ENCODE assay signal across 24 cellular contexts in genomic region chr7:5492249-5493020, GRCh38. TPM values are rescaled to one million over a fixed set of nuclear protein-coding genes. Genes with fewer than 3 reads are reported as not detected.
DNase-seq lines count a peak whose midpoint lies in the region; ATAC-seq, FAIRE-seq and TF ChIP-seq lines count a peak whose summit lies in the region.
"Had no signal": no experiment of that assay in that cellular context is flagged by ENCODE, and none has a peak within 500 bp of the region (broad histone marks: within the 10 kb centered on the region; RNA-seq: fewer than 3 reads in every experiment).

No MANE protein-coding gene starts in this region.

- DNase-seq in cardiac muscle cell (ENCODE audit: low read depth in 1 of 2, low spot score in 1 of 2) (no peak), left ventricle myocardium superior (no peak), cerebellar cortex (ENCODE audit: low spot score) (peak; percentile 90), left lung (no peak), urothelium cell line (ENCODE audit: low spot score) (no peak), superior temporal gyrus (ENCODE audit: extremely low spot score) (no peak), NCI-H82 (lab: John Stamatoyannopoulos, UW) (no peak)
- DNase-seq in stimulated activated CD4-positive, alpha-beta T cell treated with anti-CD3 and anti-CD28 coated beads, Interleukin-4, amount 100 ng/mL, for 4 hours, result no peak
- DNase-seq: activated CD4-positive, alpha-beta memory T cell treated with anti-CD3 and anti-CD28 coated beads, Interleukin-2, amount 10 ng/mL, durations not matched to agents 7 days and 5 days; activated T-cell treated with anti-CD3 and anti-CD28 coated beads, Interleukin-2, amount 50 U/mL, for 72 hours; brain microvascular endothelial cell; DMS53; effector CD4-positive, alpha-beta T cell; mammary epithelial cell; NCI-H187; NCI-H446 treated with DMSO at 0.1 percent for 48 hours; stimulated activated naive B cell treated with anti-CD40 and anti-IgM and Interleukin-4, amounts not matched to agents 10 μg/mL and 1 μg/mL and 100 μg/mL, for 72 hours; T-cell; trophoblast cell had no signal

- H3K4me1 ChIP-seq in cardiac muscle cell (ENCODE audit: low read depth), result peaks cover 23% of the 10 kb centered on the region
- peaks cover 4 to 37% of the 10 kb centered on the region in 2 donors for H3K4me1 ChIP-seq in left lung

- ATAC-seq in left ventricle myocardium superior, result no peak
- ATAC-seq in left lung, result peak; percentile 15
- ATAC-seq: activated naive CD4-positive, alpha-beta T cell treated with anti-CD3 and anti-CD28 coated beads, Interleukin-2, amount 50 U/mL, for 72 hours; activated T-cell treated with anti-CD3 and anti-CD28 coated beads, Interleukin-2, amount 50 U/mL, for 72 hours; HepG2; stimulated activated naive B cell treated with anti-CD40 and anti-IgM and Interleukin-4, amounts not matched to agents 10 μg/mL and 1 μg/mL and 100 μg/mL, for 72 hours; T-cell had no signal

- intact Hi-C loops in left ventricle myocardium superior (cut with micrococcal nuclease) (loop anchor here (10.0 kb wide), 1 partner anchor 212 kb away; no protein-coding TSS in a partner anchor), left lung (cut with DNase I) (loop anchor here in 1 of 2 donors (10.0 kb wide), 1 partner anchor 182 kb away; no protein-coding TSS in a partner anchor)

- H3K9me3 ChIP-seq in cardiac muscle cell (ENCODE audit: low read depth) (no peaks in the 10 kb centered on the region), left lung (no peaks in the 10 kb centered on the region)

- H3K27ac ChIP-seq in cardiac muscle cell (peak overlapping the region; percentile 10), left lung (no peak overlapping the region)
- H3K27ac ChIP-seq: brain microvascular endothelial cell, C4-2B, VCaP had no signal

- H3K4me3 ChIP-seq in cardiac muscle cell, result no peak overlapping the region
- no peak overlapping the region for H3K4me3 ChIP-seq in left lung

- peak; percentile 81 for FAIRE-seq in urothelium cell line (lab: Jason Lieb, UNC)
- FAIRE-seq: A204.1, HepG2 had no signal

- TF ChIP-seq CTCF in cardiac muscle cell (IDR thresholded peaks at IDR 0.05; ENCODE audit: low read depth, low read length), result no peak
- no peak for TF ChIP-seq CTCF in left lung (IDR thresholded peaks at IDR 0.05)

- H3K36me3 ChIP-seq in cardiac muscle cell, result no peaks in the 10 kb centered on the region
- H3K36me3 ChIP-seq in left lung, result peaks cover 0 to 42% of the 10 kb centered on the region in 2 donors

- H3K27me3 ChIP-seq in cardiac muscle cell (no peaks in the 10 kb centered on the region), left lung (no peaks in the 10 kb centered on the region)
- H3K27me3 ChIP-seq: brain microvascular endothelial cell had no signal

RNA-seq across cellular contexts. Expression of gene FBXL18, which starts 21.2 kb away (rescaled TPM):
- total RNA-seq in cardiac muscle cell (10.0 and 11.4 TPM in 2 replicates), left ventricle myocardium superior (6.7 TPM), left lung (10 to 100 TPM; 11.8 to 12.1 TPM)
- 5.1 and 8.3 TPM in 2 replicates for polyA plus RNA-seq in cardiac muscle cell

RNA-seq across cellular contexts. Expression of gene ACTB, which starts 38.0 kb away (rescaled TPM):
- total RNA-seq in cardiac muscle cell (2,248 and 2,483 TPM in 2 replicates), left ventricle myocardium superior (724 TPM), left lung (1,000 to 10,000 TPM; 5,052 to 7,325 TPM)
- polyA plus RNA-seq in cardiac muscle cell, result 2,826 and 3,628 TPM in 2 replicates
